In the genomic region with DNA sequence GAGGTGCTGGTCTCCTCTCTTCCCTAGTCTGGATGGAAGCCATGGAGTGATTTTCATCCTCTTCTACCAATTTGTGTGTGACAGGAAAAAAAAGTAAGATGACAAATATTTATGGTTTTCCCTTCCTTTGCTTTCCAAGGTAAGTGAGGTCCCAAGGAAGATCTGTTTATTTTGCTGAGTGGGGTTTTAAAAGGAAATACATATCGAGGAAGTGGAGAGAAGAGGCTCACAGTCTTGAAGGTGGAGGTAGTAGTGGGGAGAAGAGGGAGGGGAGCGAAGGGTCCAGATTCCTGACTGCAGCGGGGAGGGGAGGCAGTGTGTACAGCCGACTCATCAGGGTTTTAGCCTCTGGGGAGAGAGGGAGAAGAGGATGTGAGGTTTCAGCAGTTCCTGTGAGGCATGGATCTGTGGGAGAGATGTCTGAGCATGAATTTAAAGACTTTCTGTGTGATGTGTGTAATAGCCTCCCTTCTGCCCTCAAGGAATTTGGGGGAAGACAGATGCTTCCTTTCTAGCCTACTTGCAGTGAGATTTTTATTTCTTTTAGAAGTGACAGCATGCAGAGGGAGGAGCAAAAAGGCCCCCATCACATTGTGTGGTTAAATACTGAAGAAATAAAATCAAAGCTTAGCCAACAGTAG, we compare ENCODE assay signal across 17 cellular contexts.
A peak's percentile ranks its signal among the peaks of the same experiment; 100 is the strongest.
DNase-seq lines count a peak whose midpoint lies in the region; ATAC-seq and TF ChIP-seq lines count a peak whose summit lies in the region.
"Had no signal": no experiment of that assay in that cellular context is flagged by ENCODE, and none has a peak within 500 bp of the region (broad histone marks: within the 10 kb centered on the region; RNA-seq: fewer than 3 reads in every experiment).

No MANE protein-coding gene starts in this region.

- H2AK9ac ChIP-seq in IMR-90 (replicated peaks; ENCODE audit: low read depth, low read length, poor library complexity), result no peak overlapping the region

- H4K8ac ChIP-seq in IMR-90 (ENCODE audit: low read depth in 2 of 2, low read length in 2 of 2), result no peak overlapping the region
- H4K8ac ChIP-seq in neuronal stem cell (ENCODE audit: low read depth, low read length), result no peak overlapping the region

- TF ChIP-seq CTCF in IMR-90 (conservative IDR thresholded peaks at IDR 0.05; ENCODE audit: low read depth, low read length) (no peak), coronary artery (IDR thresholded peaks at IDR 0.05) (no peak)

- no peak for ATAC-seq in IMR-90 (ENCODE audit: low read depth)
- no peak for ATAC-seq in HG03442 (IDR thresholded peaks at IDR 0.05; ENCODE audit: unreplicated experiment)
- ATAC-seq: GM23338 had no signal

- H3K9me3 ChIP-seq in IMR-90 (ENCODE audit: control insufficient read depth, insufficient read depth, low read length) (no peaks in the 10 kb centered on the region), mesodermal cell (ENCODE audit: control insufficient read depth, low read length) (no peaks in the 10 kb centered on the region), neuronal stem cell (replicated peaks in 1 of 2; ENCODE audit: control insufficient read depth in 2 of 2, insufficient read depth in 1 of 2, low read depth in 1 of 2, low read length in 2 of 2) (no peaks in the 10 kb centered on the region)
- H3K9me3 ChIP-seq: SJSA1, spleen had no signal

- H3K36me3 ChIP-seq in IMR-90 (ENCODE audit: control insufficient read depth, insufficient read depth, low read length) (no peaks in the 10 kb centered on the region), mesodermal cell (ENCODE audit: control insufficient read depth, insufficient read depth, low read length) (no peaks in the 10 kb centered on the region), neuronal stem cell (replicated peaks in 1 of 2; ENCODE audit: control insufficient read depth in 2 of 2, insufficient read depth in 2 of 2, low read length in 2 of 2) (no peaks in the 10 kb centered on the region)
- H3K36me3 ChIP-seq: brain microvascular endothelial cell, SJSA1 had no signal

- no peaks in the 10 kb centered on the region; the same call in 1 of the 2 replicates for H4K20me1 ChIP-seq in IMR-90 (ENCODE audit: insufficient read depth, low read length)

- H3K4ac ChIP-seq in IMR-90 (ENCODE audit: low read depth, low read length) (no peak overlapping the region), neuronal stem cell (ENCODE audit: low read length) (no peak overlapping the region)

- dilution Hi-C loops in IMR-90 (cut with HindIII; ENCODE audit: low sequenced_read_pairs, unreplicated experiment), result no loop called here

- H4K5ac ChIP-seq in IMR-90 (ENCODE audit: low read depth, low read length), result no peak overlapping the region

- H2BK5ac ChIP-seq in IMR-90 (ENCODE audit: low read depth, low read length, poor library complexity, severe bottlenecking), result no peak overlapping the region
- no peak overlapping the region for H2BK5ac ChIP-seq in neuronal stem cell (ENCODE audit: low read length)

- H3K9ac ChIP-seq in IMR-90 (ENCODE audit: low read depth, low read length) (no peak overlapping the region), neuronal stem cell (ENCODE audit: low read depth, low read length, poor library complexity) (no peak overlapping the region)

- H2BK120ac ChIP-seq in IMR-90 (ENCODE audit: low read depth, low read length) (no peak overlapping the region; the same call in 1 of the 2 replicates), neuronal stem cell (ENCODE audit: low read depth, low read length) (no peak overlapping the region)

- H3K23ac ChIP-seq in IMR-90 (ENCODE audit: low read depth, low read length) (no peak overlapping the region), neuronal stem cell (ENCODE audit: low read depth, low read length, poor library complexity) (no peak overlapping the region)

- H3K9me1 ChIP-seq in IMR-90 (ENCODE audit: insufficient read depth, low read length), result peaks cover 3% of the 10 kb centered on the region; the same call in 1 of the 2 replicates

- H3K4me3 ChIP-seq in IMR-90 (ENCODE audit: insufficient read depth, low read depth, low read length), result no peak overlapping the region
- H3K4me3 ChIP-seq in coronary artery, result no peak overlapping the region
- no peak overlapping the region for H3K4me3 ChIP-seq in mesodermal cell (ENCODE audit: extremely low read depth, insufficient read depth, low read length, poor library complexity, severe bottlenecking)
- no peak overlapping the region for H3K4me3 ChIP-seq in neuronal stem cell (ENCODE audit: low read length in 2 of 2)
- H3K4me3 ChIP-seq: GM23338, SJSA1, spleen had no signal

- H2BK20ac ChIP-seq in IMR-90 (ENCODE audit: low read depth, low read length), result no peak overlapping the region

- no peak overlapping the region for H4K91ac ChIP-seq in IMR-90 (ENCODE audit: insufficient read depth, low read depth, low read length)
- H4K91ac ChIP-seq in neuronal stem cell (ENCODE audit: low read depth, low read length, poor library complexity), result no peak overlapping the region

- H3K18ac ChIP-seq in IMR-90 (ENCODE audit: low read depth, low read length), result no peak overlapping the region
- no peak overlapping the region for H3K18ac ChIP-seq in neuronal stem cell (ENCODE audit: low read length)

- no peak overlapping the region for H2BK12ac ChIP-seq in neuronal stem cell (ENCODE audit: low read length)

- H3K4me1 ChIP-seq in IMR-90 (ENCODE audit: control insufficient read depth, insufficient read depth, low read length) (peaks cover 2% of the 10 kb centered on the region; the same call in 1 of the 2 replicates), mesodermal cell (ENCODE audit: control insufficient read depth, insufficient read depth, low read length, poor library complexity, severe bottlenecking) (peaks cover 49% of the 10 kb centered on the region), neuronal stem cell (ENCODE audit: control insufficient read depth in 2 of 2, insufficient read depth in 1 of 2, low read depth in 1 of 2, low read length in 2 of 2) (no peaks in the 10 kb centered on the region)

- no peak overlapping the region for H3K56ac ChIP-seq in IMR-90 (ENCODE audit: extremely low read depth, insufficient read depth, low read length)

- H2AK5ac ChIP-seq in IMR-90 (ENCODE audit: low read depth, low read length) (no peak overlapping the region), neuronal stem cell (ENCODE audit: low read depth, low read length) (no peak overlapping the region)

- no peak overlapping the region for H3K27ac ChIP-seq in IMR-90 (ENCODE audit: insufficient read depth, low read length)
- H3K27ac ChIP-seq in coronary artery, result peak overlapping the region; percentile 5 to 71
- H3K27ac ChIP-seq in mesodermal cell (ENCODE audit: low read depth, low read length, severe bottlenecking), result peak overlapping the region; percentile 94
- no peak overlapping the region for H3K27ac ChIP-seq in neuronal stem cell (replicated peaks; ENCODE audit: low read length)
- H3K27ac ChIP-seq: brain microvascular endothelial cell, SJSA1, spleen had no signal

- no peak for TF ChIP-seq POLR2A in IMR-90 (IDR thresholded peaks at IDR 0.05; ENCODE audit: low read depth, low read length)

- POLR2A ChIA-PET in IMR-90 (lab: Charles Lee; ENCODE audit: unreplicated experiment), result no interaction called here

- TF ChIP-seq RAD21 in IMR-90 (IDR thresholded peaks at IDR 0.05; ENCODE audit: low read length), result no peak

- H3K27me3 ChIP-seq in IMR-90 (ENCODE audit: control insufficient read depth, insufficient read depth, low read length) (peaks cover 4% of the 10 kb centered on the region), neuronal stem cell (ENCODE audit: control insufficient read depth in 3 of 3, insufficient read depth in 3 of 3, low read depth in 1 of 3, low read length in 3 of 3) (no peaks in the 10 kb centered on the region)
- H3K27me3 ChIP-seq: brain microvascular endothelial cell, SJSA1, spleen had no signal

- 43% methylated on average over 1 of the region's 4 CpGs; no CpG with 5 or more reads in 1 of the 2 experiments for WGBS in IMR-90 (ENCODE audit: extremely low coverage in 2 of 2, insufficient read length in 1 of 2), 2 experiments
- WGBS in mesodermal cell (ENCODE audit: insufficient coverage in 2 of 2), 2 experiments, result 87 to 97% methylated on average over 3 of the region's 4 CpGs
- no CpG with 5 or more reads among the region's 4 CpGs for WGBS in neuronal stem cell (ENCODE audit: extremely low coverage in 2 of 2, insufficient read length in 2 of 2, insufficient replicate concordance in 1 of 2), 2 donors

- BruUV-seq in IMR-90 (replicated peaks; lab: Mats Ljungman, UMichigan), result no TSS peak

- H2AFZ ChIP-seq in IMR-90 (replicated peaks; ENCODE audit: low read length, poor library complexity) (peak overlapping the region; percentile 10), neuronal stem cell (ENCODE audit: low read length) (no peak overlapping the region)
- H2AFZ ChIP-seq: GM23338 had no signal

- H3K4me2 ChIP-seq in IMR-90 (ENCODE audit: low read depth, low read length) (no peak overlapping the region), neuronal stem cell (ENCODE audit: insufficient read depth, low read length, poor library complexity, severe bottlenecking) (no peak overlapping the region)
- H3K4me2 ChIP-seq: GM23338 had no signal

- CTCF ChIA-PET in IMR-90 (lab: Yijun Ruan, JAX), result no interaction called here

- intact Hi-C loops in IMR-90 (cut with micrococcal nuclease), result loop anchor here (5.0 kb wide), 1 partner anchor 175 kb away; no protein-coding TSS in a partner anchor

- H3K14ac ChIP-seq in IMR-90 (replicated peaks; ENCODE audit: low read depth, low read length), result no peak overlapping the region
- H3K14ac ChIP-seq in neuronal stem cell (ENCODE audit: low read length), result no peak overlapping the region

- H3K79me1 ChIP-seq in IMR-90 (ENCODE audit: low read depth in 1 of 2, low read length in 2 of 2), result no peaks in the 10 kb centered on the region
- no peaks in the 10 kb centered on the region for H3K79me1 ChIP-seq in neuronal stem cell (ENCODE audit: low read depth, low read length)

- H2BK15ac ChIP-seq in IMR-90 (ENCODE audit: low read depth, low read length) (no peak overlapping the region), neuronal stem cell (ENCODE audit: low read length) (no peak overlapping the region)

- in situ Hi-C loops in IMR-90 (cut with MboI; ENCODE audit: low sequenced_read_pairs), result no loop called here

- DNase-seq in AG08395 (ENCODE audit: low spot score), result peak; percentile 14
- no peak for DNase-seq in IMR-90
- DNase-seq in coronary artery (ENCODE audit: low spot score), result no peak
- DNase-seq in neuronal stem cell (ENCODE audit: low spot score), result no peak
- no peak for DNase-seq in midbrain (lab: John Stamatoyannopoulos, UW)
- DNase-seq in occipital lobe (lab: John Stamatoyannopoulos, UW), result no peak
- DNase-seq: activated CD4-positive, alpha-beta T cell treated with anti-CD3 and anti-CD28 coated beads for 4 hours; activated naive CD4-positive, alpha-beta T cell; brain microvascular endothelial cell; dermis blood vessel endothelial cell; NCI-H146; NCI-H510A; spleen had no signal

TF ChIP-seq in IMR-90, 13 proteins besides CTCF, POLR2A, EP300 and RAD21 (continues in another document):
- TF ChIP-seq, protein P1, sequence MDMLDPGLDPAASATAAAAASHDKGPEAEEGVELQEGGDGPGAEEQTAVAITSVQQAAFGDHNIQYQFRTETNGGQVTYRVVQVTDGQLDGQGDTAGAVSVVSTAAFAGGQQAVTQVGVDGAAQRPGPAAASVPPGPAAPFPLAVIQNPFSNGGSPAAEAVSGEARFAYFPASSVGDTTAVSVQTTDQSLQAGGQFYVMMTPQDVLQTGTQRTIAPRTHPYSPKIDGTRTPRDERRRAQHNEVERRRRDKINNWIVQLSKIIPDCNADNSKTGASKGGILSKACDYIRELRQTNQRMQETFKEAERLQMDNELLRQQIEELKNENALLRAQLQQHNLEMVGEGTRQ (IDR thresholded peaks at IDR 0.05; ENCODE audit: low read depth, low read length), result no peak

Comparison
In these comparisons a context has a peak if more than half of its experiments do, and no peak if none do; other contexts are left out.
1. H3K27ac ChIP-seq: peak in coronary artery (2 of 2) and mesodermal cell (single experiment); none in IMR-90 (single experiment) and neuronal stem cell (single experiment).